ENCODE assay signal across 10 cellular contexts in the genomic region with DNA sequence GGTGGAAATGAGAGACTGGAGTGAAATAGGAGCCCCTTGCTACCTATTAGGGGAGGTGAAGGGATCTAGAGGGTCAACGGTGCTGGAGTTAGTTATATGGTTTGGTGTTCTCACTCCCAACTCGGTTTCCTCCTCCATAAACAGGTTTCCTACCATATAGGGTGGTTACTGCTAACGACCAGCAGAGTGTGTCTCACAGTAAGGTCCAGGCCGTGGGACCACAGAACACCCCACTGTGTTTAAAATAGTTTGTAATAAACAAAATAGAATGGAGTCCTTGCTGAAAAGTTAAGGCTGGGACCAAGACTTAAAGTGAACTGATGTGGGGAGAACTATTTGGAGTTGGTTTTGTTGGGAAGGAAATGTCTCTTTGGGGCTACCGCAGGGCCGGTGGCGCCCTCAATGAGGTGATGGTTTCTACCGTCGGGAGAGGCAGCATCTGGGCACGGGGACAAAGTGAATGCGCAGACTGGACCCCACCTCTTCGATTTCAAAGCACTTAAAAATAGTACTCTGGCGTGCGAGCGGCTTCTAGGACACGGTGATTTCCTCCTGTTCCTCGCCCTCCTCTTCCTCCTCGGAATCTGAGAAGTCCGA. TPM values are rescaled to one million over a fixed set of nuclear protein-coding genes. Genes with fewer than 3 reads are reported as not detected.
A peak's percentile ranks its signal among the peaks of the same experiment; 100 is the strongest.
DNase-seq lines count a peak whose midpoint lies in the region; ATAC-seq and TF ChIP-seq lines count a peak whose summit lies in the region.
"Had no signal": no experiment of that assay in that cellular context is flagged by ENCODE, and none has a peak within 500 bp of the region (broad histone marks: within the 10 kb centered on the region; RNA-seq: fewer than 3 reads in every experiment).

No MANE protein-coding gene starts in this region.

- H3K4me3 Mint-ChIP-seq in CD14-positive monocyte (peak overlapping the region; percentile 49 to 85), brain (peak overlapping the region; percentile 31 to 69 (median 48))

- H3K27ac Mint-ChIP-seq in CD14-positive monocyte: no peak overlapping the region
- H3K27ac Mint-ChIP-seq in brain: no peak overlapping the region

- H3K27me3 Mint-ChIP-seq in CD14-positive monocyte (ENCODE audit: low read depth in 3 of 3) (peaks cover 65 to 86% (median 71%) of the 10 kb centered on the region in 3 donors), brain (peaks cover 97% of the 10 kb centered on the region)

- H3K27me3 ChIP-seq in gastroesophageal sphincter: peaks cover 78% of the 10 kb centered on the region

- DNase-seq in CD14-positive monocyte (ENCODE audit: low spot score) (no peak), mucosa of descending colon (no peak), RKO (ENCODE audit: low spot score) (no peak), NCI-H187 (lab: John Stamatoyannopoulos, UW) (no peak), HUDEP-2 (lab: John Stamatoyannopoulos, UW; ENCODE audit: unreplicated experiment in 76 of 76) (no peak)
- DNase-seq: hypothalamus had no signal

- H3K36me3 ChIP-seq in ES-I3 (ENCODE audit: insufficient read depth, low read length): no peaks in the 10 kb centered on the region
- no peaks in the 10 kb centered on the region for H3K36me3 ChIP-seq in mucosa of descending colon (ENCODE audit: low read depth)
- no peaks in the 10 kb centered on the region for H3K36me3 ChIP-seq in gastroesophageal sphincter

- peaks cover 2 to 26% (median 20%) of the 10 kb centered on the region in 7 donors for H3K9me3 Mint-ChIP-seq in CD14-positive monocyte
- H3K9me3 Mint-ChIP-seq in brain: peaks cover 0 to 14% (median 0%) of the 10 kb centered on the region in 5 experiments

- no peak for TF ChIP-seq CTCF in CD14-positive monocyte (IDR thresholded peaks at IDR 0.05)
- TF ChIP-seq CTCF in brain (conservative IDR thresholded peaks at IDR 0.05): no peak
- no peak for TF ChIP-seq CTCF in mucosa of descending colon (IDR thresholded peaks at IDR 0.05)
- no peak for TF ChIP-seq CTCF in gastroesophageal sphincter (IDR thresholded peaks at IDR 0.05)

- H3K4me1 ChIP-seq in ES-I3 (ENCODE audit: insufficient read depth, low read length) (peaks cover 16% of the 10 kb centered on the region), mucosa of descending colon (ENCODE audit: low read depth) (peaks cover 12% of the 10 kb centered on the region), gastroesophageal sphincter (peaks cover 0 to 24% (median 3%) of the 10 kb centered on the region in 3 donors)

- H3K36me3 Mint-ChIP-seq in CD14-positive monocyte: peaks cover 0 to 5% of the 10 kb centered on the region in 2 donors
- H3K36me3 Mint-ChIP-seq in brain: peaks cover 5% of the 10 kb centered on the region

- WGBS in gastroesophageal sphincter (ENCODE audit: low coverage in 1 of 2), 2 donors: 8% methylated on average over 9 to 11 of the region's 19 CpGs

- intact Hi-C loops in CD14-positive monocyte (cut with micrococcal nuclease) (no loop called here), mucosa of descending colon (cut with DNase I, micrococcal nuclease) (no loop called here)

- TF ChIP-seq EP300 in gastroesophageal sphincter (IDR thresholded peaks at IDR 0.05): no peak

- H3K9ac ChIP-seq in ES-I3 (ENCODE audit: low read depth, low read length): peak overlapping the region; percentile 64

- peaks cover 10% of the 10 kb centered on the region for H3K4me1 Mint-ChIP-seq in CD14-positive monocyte
- peaks cover 33% of the 10 kb centered on the region for H3K4me1 Mint-ChIP-seq in brain

- H3K9me3 ChIP-seq in ES-I3 (ENCODE audit: control insufficient read depth, insufficient read depth, low read length): no peaks in the 10 kb centered on the region
- H3K9me3 ChIP-seq in mucosa of descending colon: no peaks in the 10 kb centered on the region
- peaks cover 0 to 8% (median 0%) of the 10 kb centered on the region in 3 donors for H3K9me3 ChIP-seq in gastroesophageal sphincter

- H3K4me3 ChIP-seq in mucosa of descending colon (no peak overlapping the region), gastroesophageal sphincter (no peak overlapping the region)

- no peak overlapping the region for H3K27ac ChIP-seq in gastroesophageal sphincter

- no peak for TF ChIP-seq POLR2A in gastroesophageal sphincter (IDR thresholded peaks at IDR 0.05)

- peak; percentile 32 for ATAC-seq in mucosa of descending colon
- no peak for ATAC-seq in gastroesophageal sphincter

RNA-seq across cellular contexts. Expression of a gene that starts 4.5 kb away (rescaled TPM):
- polyA plus RNA-seq in CD14-positive monocyte (not detected), brain (ENCODE audit: insufficient read depth, low read depth, low replicate concordance) (not detected)
- total RNA-seq in mucosa of descending colon (not detected), gastroesophageal sphincter (not detected)
- total RNA-seq: subcutaneous adipose tissue had no signal
